Comparison of ENCODE assay signal across 1 cellular context in genomic region chr16:58025351-58026138, GRCh38.
TF ChIP-seq lines count a peak whose summit lies in the region.

MMP15 (plus strand) TSS chr16:58025754; CDS start chr16:58026351, 597 bp downstream.

TF ChIP-seq in HepG2, 621 proteins besides CTCF, POLR2A, EP300 and RAD21 (continued from another document):
- peak; percentile 57; the same call in 1 of the 2 replicates for TF ChIP-seq THAP7 (CRISPR knock-in tag; IDR thresholded peaks at IDR 0.05)
- TF ChIP-seq, protein P1, sequence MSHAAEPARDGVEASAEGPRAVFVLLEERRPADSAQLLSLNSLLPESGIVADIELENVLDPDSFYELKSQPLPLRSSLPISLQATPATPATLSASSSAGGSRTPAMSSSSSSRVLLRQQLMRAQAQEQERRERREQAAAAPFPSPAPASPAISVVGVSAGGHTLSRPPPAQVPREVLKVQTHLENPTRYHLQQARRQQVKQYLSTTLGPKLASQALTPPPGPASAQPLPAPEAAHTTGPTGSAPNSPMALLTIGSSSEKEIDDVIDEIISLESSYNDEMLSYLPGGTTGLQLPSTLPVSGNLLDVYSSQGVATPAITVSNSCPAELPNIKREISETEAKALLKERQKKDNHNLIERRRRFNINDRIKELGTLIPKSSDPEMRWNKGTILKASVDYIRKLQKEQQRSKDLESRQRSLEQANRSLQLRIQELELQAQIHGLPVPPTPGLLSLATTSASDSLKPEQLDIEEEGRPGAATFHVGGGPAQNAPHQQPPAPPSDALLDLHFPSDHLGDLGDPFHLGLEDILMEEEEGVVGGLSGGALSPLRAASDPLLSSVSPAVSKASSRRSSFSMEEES (CRISPR knock-in tag; IDR thresholded peaks at IDR 0.05) = no peak
- no peak for TF ChIP-seq ZZZ3 (CRISPR knock-in tag; IDR thresholded peaks at IDR 0.05; ENCODE audit: borderline replicate concordance)
- no peak; the same call in 1 of the 2 replicates for TF ChIP-seq ZNF773 (CRISPR knock-in tag; IDR thresholded peaks at IDR 0.05; ENCODE audit: borderline replicate concordance)
- TF ChIP-seq MTF1 (CRISPR knock-in tag; IDR thresholded peaks at IDR 0.05) = 0 out of 2 replicates have a peak, but pooled peaks have one; percentile 21
- 0 out of 2 replicates have a peak, but pooled peaks have one; percentile 57 for TF ChIP-seq SNAI1 (CRISPR knock-in tag; IDR thresholded peaks at IDR 0.05; ENCODE audit: borderline replicate concordance)
- no peak for TF ChIP-seq EZH2 (conservative IDR thresholded peaks at IDR 0.05; ENCODE audit: low read depth, low read length)
- TF ChIP-seq ZFP36L2 (CRISPR knock-in tag; IDR thresholded peaks at IDR 0.05) = no peak
- TF ChIP-seq, protein P2, sequence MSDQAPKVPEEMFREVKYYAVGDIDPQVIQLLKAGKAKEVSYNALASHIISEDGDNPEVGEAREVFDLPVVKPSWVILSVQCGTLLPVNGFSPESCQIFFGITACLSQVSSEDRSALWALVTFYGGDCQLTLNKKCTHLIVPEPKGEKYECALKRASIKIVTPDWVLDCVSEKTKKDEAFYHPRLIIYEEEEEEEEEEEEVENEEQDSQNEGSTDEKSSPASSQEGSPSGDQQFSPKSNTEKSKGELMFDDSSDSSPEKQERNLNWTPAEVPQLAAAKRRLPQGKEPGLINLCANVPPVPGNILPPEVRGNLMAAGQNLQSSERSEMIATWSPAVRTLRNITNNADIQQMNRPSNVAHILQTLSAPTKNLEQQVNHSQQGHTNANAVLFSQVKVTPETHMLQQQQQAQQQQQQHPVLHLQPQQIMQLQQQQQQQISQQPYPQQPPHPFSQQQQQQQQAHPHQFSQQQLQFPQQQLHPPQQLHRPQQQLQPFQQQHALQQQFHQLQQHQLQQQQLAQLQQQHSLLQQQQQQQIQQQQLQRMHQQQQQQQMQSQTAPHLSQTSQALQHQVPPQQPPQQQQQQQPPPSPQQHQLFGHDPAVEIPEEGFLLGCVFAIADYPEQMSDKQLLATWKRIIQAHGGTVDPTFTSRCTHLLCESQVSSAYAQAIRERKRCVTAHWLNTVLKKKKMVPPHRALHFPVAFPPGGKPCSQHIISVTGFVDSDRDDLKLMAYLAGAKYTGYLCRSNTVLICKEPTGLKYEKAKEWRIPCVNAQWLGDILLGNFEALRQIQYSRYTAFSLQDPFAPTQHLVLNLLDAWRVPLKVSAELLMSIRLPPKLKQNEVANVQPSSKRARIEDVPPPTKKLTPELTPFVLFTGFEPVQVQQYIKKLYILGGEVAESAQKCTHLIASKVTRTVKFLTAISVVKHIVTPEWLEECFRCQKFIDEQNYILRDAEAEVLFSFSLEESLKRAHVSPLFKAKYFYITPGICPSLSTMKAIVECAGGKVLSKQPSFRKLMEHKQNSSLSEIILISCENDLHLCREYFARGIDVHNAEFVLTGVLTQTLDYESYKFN (CRISPR knock-in tag; conservative IDR thresholded peaks at IDR 0.05) = no peak; the same call in 1 of the 2 replicates
- TF ChIP-seq, protein P3, sequence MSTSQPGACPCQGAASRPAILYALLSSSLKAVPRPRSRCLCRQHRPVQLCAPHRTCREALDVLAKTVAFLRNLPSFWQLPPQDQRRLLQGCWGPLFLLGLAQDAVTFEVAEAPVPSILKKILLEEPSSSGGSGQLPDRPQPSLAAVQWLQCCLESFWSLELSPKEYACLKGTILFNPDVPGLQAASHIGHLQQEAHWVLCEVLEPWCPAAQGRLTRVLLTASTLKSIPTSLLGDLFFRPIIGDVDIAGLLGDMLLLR (CRISPR knock-in tag; IDR thresholded peaks at IDR 0.05) = peak; percentile 96
- TF ChIP-seq, protein P4, sequence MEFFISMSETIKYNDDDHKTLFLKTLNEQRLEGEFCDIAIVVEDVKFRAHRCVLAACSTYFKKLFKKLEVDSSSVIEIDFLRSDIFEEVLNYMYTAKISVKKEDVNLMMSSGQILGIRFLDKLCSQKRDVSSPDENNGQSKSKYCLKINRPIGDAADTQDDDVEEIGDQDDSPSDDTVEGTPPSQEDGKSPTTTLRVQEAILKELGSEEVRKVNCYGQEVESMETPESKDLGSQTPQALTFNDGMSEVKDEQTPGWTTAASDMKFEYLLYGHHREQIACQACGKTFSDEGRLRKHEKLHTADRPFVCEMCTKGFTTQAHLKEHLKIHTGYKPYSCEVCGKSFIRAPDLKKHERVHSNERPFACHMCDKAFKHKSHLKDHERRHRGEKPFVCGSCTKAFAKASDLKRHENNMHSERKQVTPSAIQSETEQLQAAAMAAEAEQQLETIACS (CRISPR knock-in tag; IDR thresholded peaks at IDR 0.05) = peak; percentile 82
- TF ChIP-seq ZNF570 (CRISPR knock-in tag; IDR thresholded peaks at IDR 0.05; ENCODE audit: borderline replicate concordance) = no peak
- no peak for TF ChIP-seq ZNF598 (CRISPR knock-in tag; IDR thresholded peaks at IDR 0.05; ENCODE audit: borderline replicate concordance)
- peak; percentile 46 for TF ChIP-seq HNRNPLL (IDR thresholded peaks at IDR 0.05; ENCODE audit: low read depth, low read length, poor library complexity, severe bottlenecking)
- TF ChIP-seq CCAR2 (optimal IDR thresholded peaks at IDR 0.05; ENCODE audit: low read depth, low read length) = no peak
- no peak for TF ChIP-seq ATAD3A (CRISPR knock-in tag; IDR thresholded peaks at IDR 0.05)
- no peak for TF ChIP-seq SOX6 (IDR thresholded peaks at IDR 0.05)
- TF ChIP-seq SOX6 (CRISPR knock-in tag; IDR thresholded peaks at IDR 0.05) = peak; percentile 42; the same call in 1 of the 2 replicates
- TF ChIP-seq, protein P5, sequence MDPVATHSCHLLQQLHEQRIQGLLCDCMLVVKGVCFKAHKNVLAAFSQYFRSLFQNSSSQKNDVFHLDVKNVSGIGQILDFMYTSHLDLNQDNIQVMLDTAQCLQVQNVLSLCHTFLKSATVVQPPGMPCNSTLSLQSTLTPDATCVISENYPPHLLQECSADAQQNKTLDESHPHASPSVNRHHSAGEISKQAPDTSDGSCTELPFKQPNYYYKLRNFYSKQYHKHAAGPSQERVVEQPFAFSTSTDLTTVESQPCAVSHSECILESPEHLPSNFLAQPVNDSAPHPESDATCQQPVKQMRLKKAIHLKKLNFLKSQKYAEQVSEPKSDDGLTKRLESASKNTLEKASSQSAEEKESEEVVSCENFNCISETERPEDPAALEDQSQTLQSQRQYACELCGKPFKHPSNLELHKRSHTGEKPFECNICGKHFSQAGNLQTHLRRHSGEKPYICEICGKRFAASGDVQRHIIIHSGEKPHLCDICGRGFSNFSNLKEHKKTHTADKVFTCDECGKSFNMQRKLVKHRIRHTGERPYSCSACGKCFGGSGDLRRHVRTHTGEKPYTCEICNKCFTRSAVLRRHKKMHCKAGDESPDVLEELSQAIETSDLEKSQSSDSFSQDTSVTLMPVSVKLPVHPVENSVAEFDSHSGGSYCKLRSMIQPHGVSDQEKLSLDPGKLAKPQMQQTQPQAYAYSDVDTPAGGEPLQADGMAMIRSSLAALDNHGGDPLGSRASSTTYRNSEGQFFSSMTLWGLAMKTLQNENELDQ (CRISPR knock-in tag; IDR thresholded peaks at IDR 0.05; ENCODE audit: borderline replicate concordance) = no peak
- TF ChIP-seq ATF2 (CRISPR knock-in tag; IDR thresholded peaks at IDR 0.05) = no peak
- no peak for TF ChIP-seq NR3C1 (CRISPR knock-in tag; IDR thresholded peaks at IDR 0.05)
- TF ChIP-seq, protein P6, sequence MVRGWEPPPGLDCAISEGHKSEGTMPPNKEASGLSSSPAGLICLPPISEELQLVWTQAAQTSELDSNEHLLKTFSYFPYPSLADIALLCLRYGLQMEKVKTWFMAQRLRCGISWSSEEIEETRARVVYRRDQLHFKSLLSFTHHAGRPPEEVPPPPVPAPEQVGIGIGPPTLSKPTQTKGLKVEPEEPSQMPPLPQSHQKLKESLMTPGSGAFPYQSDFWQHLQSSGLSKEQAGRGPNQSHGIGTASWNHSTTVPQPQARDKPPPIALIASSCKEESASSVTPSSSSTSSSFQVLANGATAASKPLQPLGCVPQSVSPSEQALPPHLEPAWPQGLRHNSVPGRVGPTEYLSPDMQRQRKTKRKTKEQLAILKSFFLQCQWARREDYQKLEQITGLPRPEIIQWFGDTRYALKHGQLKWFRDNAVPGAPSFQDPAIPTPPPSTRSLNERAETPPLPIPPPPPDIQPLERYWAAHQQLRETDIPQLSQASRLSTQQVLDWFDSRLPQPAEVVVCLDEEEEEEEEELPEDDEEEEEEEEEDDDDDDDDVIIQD (CRISPR knock-in tag; IDR thresholded peaks at IDR 0.05; ENCODE audit: low read depth) = 0 out of 2 replicates have a peak, but pooled peaks have one; percentile 12
- peak; percentile 57; the same call in 1 of the 2 replicates for TF ChIP-seq ZNF264 (CRISPR knock-in tag; IDR thresholded peaks at IDR 0.05)
- TF ChIP-seq ZNF567 (CRISPR knock-in tag; IDR thresholded peaks at IDR 0.05; ENCODE audit: borderline replicate concordance) = 0 out of 2 replicates have a peak, but pooled peaks have one; percentile 62
- peak; percentile 86 for TF ChIP-seq ZMAT3 (CRISPR knock-in tag; conservative IDR thresholded peaks at IDR 0.05)
- TF ChIP-seq ZNF3 (CRISPR knock-in tag; IDR thresholded peaks at IDR 0.05) = no peak
- TF ChIP-seq ZKSCAN8 (CRISPR knock-in tag; IDR thresholded peaks at IDR 0.05; ENCODE audit: borderline replicate concordance) = 0 out of 2 replicates have a peak, but pooled peaks have one; percentile 13
- no peak for TF ChIP-seq ZNF7 (CRISPR knock-in tag; IDR thresholded peaks at IDR 0.05)
- no peak for TF ChIP-seq ZNF124 (CRISPR knock-in tag; IDR thresholded peaks at IDR 0.05)
- no peak for TF ChIP-seq PLRG1 (conservative IDR thresholded peaks at IDR 0.05)
- TF ChIP-seq ZNF605 (CRISPR knock-in tag; IDR thresholded peaks at IDR 0.05) = peak; percentile 86
- TF ChIP-seq ZNF749 (CRISPR knock-in tag; IDR thresholded peaks at IDR 0.05; ENCODE audit: borderline replicate concordance) = peak; percentile 50; the same call in 1 of the 2 replicates
TF ChIP-seq in HepG2: peak in this region for 252.
